8 cellular contexts compared by ENCODE assay signal in genomic region chr2:181077128-181077709, GRCh38.
DNase-seq lines count a peak whose midpoint lies in the region; ATAC-seq and TF ChIP-seq lines count a peak whose summit lies in the region.

No MANE protein-coding gene starts in this region.

- peak; percentile 45 for DNase-seq in activated CD8-positive, alpha-beta memory T cell treated with anti-CD3 and anti-CD28 coated beads, Interleukin-2, amount 10 ng/mL, durations not matched to agents 7 days and 5 days
- no peak for DNase-seq in activated CD8-positive, alpha-beta memory T cell treated with anti-CD3 and anti-CD28 coated beads, Interleukin-2, amount 50 U/mL, for 4 hours
- peak; percentile 49 for DNase-seq in GM20000 (ENCODE audit: low spot score)
- no peak for DNase-seq in chondrocyte (ENCODE audit: low spot score)
- DNase-seq in lung microvascular endothelial cell (ENCODE audit: low read depth in 2 of 2) = peak; percentile 63 to 64
- DNase-seq in islet precursor cell = no peak

- no peak overlapping the region for H3K4me2 ChIP-seq in OCI-LY1 (ENCODE audit: low read length)

- CTCF ChIA-PET in activated CD8-positive, alpha-beta memory T cell treated with anti-CD3 and anti-CD28 coated beads, Interleukin-2, amount 10 ng/mL, durations not matched to agents 7 days and 5 days (lab: Charles Lee) = interaction anchor here (0.7 to 1.0 kb wide), 2 partner anchors 380 to 638 kb away, joined by 3 to 6 read pairs; partner anchors contain the start of gene ITGA4

- H3K27me3 ChIP-seq in OCI-LY1 (ENCODE audit: insufficient read depth, low read length) = no peaks in the 10 kb centered on the region

- H3K9ac ChIP-seq in OCI-LY1 (ENCODE audit: low read length) = no peak overlapping the region

- H3K27me3 Mint-ChIP-seq in activated CD8-positive, alpha-beta memory T cell treated with anti-CD3 and anti-CD28 coated beads, Interleukin-2, amount 10 ng/mL, durations not matched to agents 7 days and 5 days = no peaks in the 10 kb centered on the region
- H3K27me3 Mint-ChIP-seq in chondrocyte (ENCODE audit: low read depth) = no peaks in the 10 kb centered on the region

- H3K79me2 ChIP-seq in OCI-LY1 (ENCODE audit: insufficient read depth, low read length) = no peaks in the 10 kb centered on the region

- H3K9me3 Mint-ChIP-seq in activated CD8-positive, alpha-beta memory T cell treated with anti-CD3 and anti-CD28 coated beads, Interleukin-2, amount 10 ng/mL, durations not matched to agents 7 days and 5 days (ENCODE audit: low read depth) = no peaks in the 10 kb centered on the region
- H3K9me3 Mint-ChIP-seq in chondrocyte (ENCODE audit: low read depth) = no peaks in the 10 kb centered on the region

- no peaks in the 10 kb centered on the region for H4K20me1 ChIP-seq in OCI-LY1 (ENCODE audit: insufficient read depth, low read length)

- H2AFZ ChIP-seq in OCI-LY1 (ENCODE audit: low read length) = no peak overlapping the region

- H3K27ac Mint-ChIP-seq in activated CD8-positive, alpha-beta memory T cell treated with anti-CD3 and anti-CD28 coated beads, Interleukin-2, amount 10 ng/mL, durations not matched to agents 7 days and 5 days = no peak overlapping the region
- no peak overlapping the region for H3K27ac Mint-ChIP-seq in chondrocyte (ENCODE audit: unreplicated experiment)

- H3K36me3 ChIP-seq in OCI-LY1 (ENCODE audit: insufficient read depth, low read length) = no peaks in the 10 kb centered on the region

- H3K36me3 Mint-ChIP-seq in activated CD8-positive, alpha-beta memory T cell treated with anti-CD3 and anti-CD28 coated beads, Interleukin-2, amount 10 ng/mL, durations not matched to agents 7 days and 5 days = no peaks in the 10 kb centered on the region
- no peaks in the 10 kb centered on the region for H3K36me3 Mint-ChIP-seq in chondrocyte (ENCODE audit: low read depth)

- no peaks in the 10 kb centered on the region for H3K4me1 ChIP-seq in OCI-LY1 (ENCODE audit: insufficient read depth, low read length, severe bottlenecking)

- H3K4me1 Mint-ChIP-seq in activated CD8-positive, alpha-beta memory T cell treated with anti-CD3 and anti-CD28 coated beads, Interleukin-2, amount 10 ng/mL, durations not matched to agents 7 days and 5 days = peaks cover 13% of the 10 kb centered on the region
- H3K4me1 Mint-ChIP-seq in chondrocyte (ENCODE audit: low read depth) = peaks cover 25% of the 10 kb centered on the region

- no peak overlapping the region for H3K4me3 ChIP-seq in OCI-LY1 (ENCODE audit: low read depth, low read length, poor library complexity, severe bottlenecking)

- H3K4me3 Mint-ChIP-seq in activated CD8-positive, alpha-beta memory T cell treated with anti-CD3 and anti-CD28 coated beads, Interleukin-2, amount 10 ng/mL, durations not matched to agents 7 days and 5 days = no peak overlapping the region
- no peak overlapping the region for H3K4me3 Mint-ChIP-seq in chondrocyte (ENCODE audit: unreplicated experiment)

- TF ChIP-seq CTCF in GM20000 (IDR thresholded peaks at IDR 0.05; ENCODE audit: extremely low read depth, missing control alignments) = peak; percentile 44
- TF ChIP-seq CTCF in OCI-LY1 (IDR thresholded peaks at IDR 0.05; ENCODE audit: low read length) = peak; percentile 75
- TF ChIP-seq CTCF in chondrocyte (IDR thresholded peaks at IDR 0.05) = peak; percentile 91

- no peaks in the 10 kb centered on the region for H3K9me2 ChIP-seq in OCI-LY1 (ENCODE audit: low read depth, low read length)

- H3F3A ChIP-seq in OCI-LY1 (ENCODE audit: insufficient read depth, low read length) = no peaks in the 10 kb centered on the region

- ATAC-seq in activated CD8-positive, alpha-beta memory T cell treated with anti-CD3 and anti-CD28 coated beads, Interleukin-2, amount 10 ng/mL, durations not matched to agents 7 days and 5 days = peak; percentile 93
- peak; percentile 95 for ATAC-seq in HG03469 (IDR thresholded peaks at IDR 0.05; ENCODE audit: unreplicated experiment)

- no peak overlapping the region for H3K27ac ChIP-seq in OCI-LY1 (ENCODE audit: low read depth, low read length, poor library complexity, severe bottlenecking)

- no peaks in the 10 kb centered on the region for H3K9me3 ChIP-seq in OCI-LY1 (ENCODE audit: low read length)

Comparison
In these comparisons a context has a peak if more than half of its experiments do, and no peak if none do; other contexts are left out.
1. DNase-seq: peak in activated CD8-positive, alpha-beta memory T cell treated with anti-CD3 and anti-CD28 coated beads, Interleukin-2, amount 10 ng/mL, durations not matched to agents 7 days and 5 days (single experiment), GM20000 (single experiment) and lung microvascular endothelial cell (2 of 2); none in activated CD8-positive, alpha-beta memory T cell treated with anti-CD3 and anti-CD28 coated beads, Interleukin-2, amount 50 U/mL, for 4 hours (single experiment), chondrocyte (single experiment) and islet precursor cell (single experiment).
2. Peak in every context shown above with its lines, with median percentiles within 50 percentile points of each other: CTCF ChIP-seq.